In genomic region chr16:19245326-19245925, GRCh38 we compare ENCODE assay signal across 20 cellular contexts. TPM values are rescaled to one million over a fixed set of nuclear protein-coding genes. Genes with fewer than 3 reads are reported as not detected.
DNase-seq lines count a peak whose midpoint lies in the region; ATAC-seq and TF ChIP-seq lines count a peak whose summit lies in the region.
"Had no signal": no experiment of that assay in that cellular context is flagged by ENCODE, and none has a peak within 500 bp of the region (broad histone marks: within the 10 kb centered on the region; RNA-seq: fewer than 3 reads in every experiment).

No MANE protein-coding gene starts in this region.

- H4K20me1 ChIP-seq in smooth muscle cell (ENCODE audit: low read depth) = no peaks in the 10 kb centered on the region
- H4K20me1 ChIP-seq: BLaER1 treated with 17β-estradiol and CSF1 and Interleukin-3, amounts not matched to agents 10 nM and 100 nM had no signal

- H3K4me1 Mint-ChIP-seq in Caco-2 (ENCODE audit: low read depth, unreplicated experiment) (no peaks in the 10 kb centered on the region), glutamatergic neuron (ENCODE audit: low read depth, unreplicated experiment) (no peaks in the 10 kb centered on the region)

- H3K9me3 Mint-ChIP-seq in Caco-2 (ENCODE audit: unreplicated experiment) = no peaks in the 10 kb centered on the region
- H3K9me3 Mint-ChIP-seq in glutamatergic neuron (ENCODE audit: unreplicated experiment) = peaks cover 2% of the 10 kb centered on the region
- peaks cover 0 to 9% of the 10 kb centered on the region in 2 donors for H3K9me3 Mint-ChIP-seq in activated naive CD4-positive, alpha-beta T cell treated with anti-CD3 and anti-CD28 coated beads, Interleukin-2, amount 50 U/mL, for 72 hours

- H3K36me3 Mint-ChIP-seq in Caco-2 (ENCODE audit: insufficient read depth, unreplicated experiment) (no peaks in the 10 kb centered on the region), glutamatergic neuron (ENCODE audit: unreplicated experiment) (peaks cover 4% of the 10 kb centered on the region)
- no peaks in the 10 kb centered on the region for H3K36me3 Mint-ChIP-seq in activated naive CD4-positive, alpha-beta T cell treated with anti-CD3 and anti-CD28 coated beads, Interleukin-2, amount 50 U/mL, for 72 hours

- H3K27ac Mint-ChIP-seq in Caco-2 (ENCODE audit: unreplicated experiment) (no peak overlapping the region), glutamatergic neuron (ENCODE audit: unreplicated experiment) (no peak overlapping the region)
- no peak overlapping the region for H3K27ac Mint-ChIP-seq in activated naive CD4-positive, alpha-beta T cell treated with anti-CD3 and anti-CD28 coated beads, Interleukin-2, amount 50 U/mL, for 72 hours
- H3K27ac Mint-ChIP-seq: stimulated activated naive CD8-positive, alpha-beta T cell treated with anti-CD3 and anti-CD28 coated beads, Interleukin-15, Interleukin-2, amounts not matched to agents 100 ng/mL and 50 ng/mL, for 24 hours had no signal

- no TSS peak for BruUV-seq in Caco-2 (replicated peaks; lab: Mats Ljungman, UMichigan)

- TF ChIP-seq POLR2A in body of pancreas (IDR thresholded peaks at IDR 0.05) = no peak

- H3K9ac ChIP-seq in smooth muscle cell (ENCODE audit: low read depth) = no peak overlapping the region
- H3K9ac ChIP-seq: BLaER1 treated with 17β-estradiol and CSF1 and Interleukin-3, amounts not matched to agents 10 nM and 100 nM had no signal

- H3K27me3 ChIP-seq in Caco-2 (replicated peaks; ENCODE audit: control insufficient read depth, insufficient read depth, low read length) (no peaks in the 10 kb centered on the region), body of pancreas (no peaks in the 10 kb centered on the region), smooth muscle cell (ENCODE audit: low read depth) (no peaks in the 10 kb centered on the region)
- H3K27me3 ChIP-seq: BLaER1 treated with 17β-estradiol and CSF1 and Interleukin-3, amounts not matched to agents 10 nM and 100 nM had no signal

- no peak overlapping the region for H3K4me2 ChIP-seq in smooth muscle cell
- H3K4me2 ChIP-seq: A549; BLaER1 treated with 17β-estradiol and CSF1 and Interleukin-3, amounts not matched to agents 10 nM and 100 nM had no signal

- no peaks in the 10 kb centered on the region for H3K9me3 ChIP-seq in Caco-2
- H3K9me3 ChIP-seq in body of pancreas = no peaks in the 10 kb centered on the region
- H3K9me3 ChIP-seq in smooth muscle cell (replicated peaks; ENCODE audit: low read depth) = no peaks in the 10 kb centered on the region
- H3K9me3 ChIP-seq: A549 had no signal

- H3K4me3 ChIP-seq in Caco-2 (ENCODE audit: low read depth, low read length) (no peak overlapping the region), body of pancreas (no peak overlapping the region), smooth muscle cell (no peak overlapping the region)
- H3K4me3 ChIP-seq: A549; BLaER1 treated with 17β-estradiol and CSF1 and Interleukin-3, amounts not matched to agents 10 nM and 100 nM; SK-N-MC had no signal

- no peak for ATAC-seq in body of pancreas
- ATAC-seq in activated naive CD4-positive, alpha-beta T cell treated with anti-CD3 and anti-CD28 coated beads, Interleukin-2, amount 50 U/mL, for 72 hours = no peak
- no peak for ATAC-seq in HG03045 (IDR thresholded peaks at IDR 0.05; ENCODE audit: unreplicated experiment)
- ATAC-seq: A549 had no signal

- H3F3A ChIP-seq in smooth muscle cell (ENCODE audit: low read depth) = no peaks in the 10 kb centered on the region

- TF ChIP-seq CTCF in Caco-2 (IDR thresholded peaks at IDR 0.05; ENCODE audit: insufficient read depth in 1 of 2, low read depth in 1 of 2, low read length in 1 of 2, severe bottlenecking in 1 of 2, unreplicated experiment in 1 of 2) (no peak), body of pancreas (IDR thresholded peaks at IDR 0.05) (no peak), glutamatergic neuron (IDR thresholded peaks at IDR 0.05; ENCODE audit: partially characterized antibody, unreplicated experiment) (no peak), smooth muscle cell (IDR thresholded peaks at IDR 0.05; ENCODE audit: borderline replicate concordance, insufficient read depth, poor library complexity, severe bottlenecking) (no peak)

- H3K36me3 ChIP-seq in Caco-2 (ENCODE audit: control insufficient read depth, insufficient read depth, low read length) (no peaks in the 10 kb centered on the region), body of pancreas (replicated peaks in 1 of 2; ENCODE audit: insufficient read depth in 1 of 2, low read depth in 2 of 2) (no peaks in the 10 kb centered on the region), smooth muscle cell (ENCODE audit: low read depth) (no peaks in the 10 kb centered on the region)

- H3K27me3 Mint-ChIP-seq in Caco-2 (ENCODE audit: insufficient read depth, unreplicated experiment) (no peaks in the 10 kb centered on the region), glutamatergic neuron (ENCODE audit: unreplicated experiment) (peaks cover 3% of the 10 kb centered on the region)

- H2AFZ ChIP-seq in smooth muscle cell (ENCODE audit: low read depth) = no peak overlapping the region

- DNase-seq in Caco-2 = peak; percentile 38 to 48
- DNase-seq in NCI-H1417 treated with DMSO at 0.1 percent for 48 hours (lab: John Stamatoyannopoulos, UW) = peak; percentile 76
- peak; percentile 86 for DNase-seq in NCI-H2196 treated with DMSO at 0.1 percent for 48 hours (lab: John Stamatoyannopoulos, UW; ENCODE audit: unreplicated experiment)
- DNase-seq in body of pancreas = peak in 3 of 4 donors; percentile 18 to 50 (median 36)
- no peak for DNase-seq in glutamatergic neuron
- DNase-seq in smooth muscle cell (lab: John Stamatoyannopoulos, UW; ENCODE audit: unreplicated experiment) = no peak
- DNase-seq in activated naive CD4-positive, alpha-beta T cell treated with anti-CD3 and anti-CD28 coated beads, Interleukin-2, amount 50 U/mL, for 72 hours (ENCODE audit: low spot score in 2 of 2) = no peak
- DNase-seq: activated CD4-positive, alpha-beta T cell treated with anti-CD3 and anti-CD28 coated beads for 48 hours; activated naive CD4-positive, alpha-beta T cell treated with Interleukin-2 at 50 U/mL for 16 hours; kidney glomerular epithelial cell; midbrain; retina had no signal

- H3K4me3 Mint-ChIP-seq in Caco-2 (ENCODE audit: unreplicated experiment) (no peak overlapping the region), glutamatergic neuron (ENCODE audit: unreplicated experiment) (no peak overlapping the region)
- H3K4me3 Mint-ChIP-seq: stimulated activated naive CD8-positive, alpha-beta T cell treated with anti-CD3 and anti-CD28 coated beads, Interleukin-15, Interleukin-2, amounts not matched to agents 100 ng/mL and 50 ng/mL, for 24 hours had no signal

- CTCF ChIA-PET in Caco-2 (lab: Charles Lee) = no interaction called here

- WGBS in body of pancreas, 2 donors = 51 to 67% methylated on average over 8 of the region's 8 CpGs
- WGBS in smooth muscle cell (ENCODE audit: low lambda C conversion rate) = 87% methylated on average over 8 of the region's 8 CpGs

- H3K4me1 ChIP-seq in Caco-2 (no peaks in the 10 kb centered on the region), body of pancreas (peaks cover 5% of the 10 kb centered on the region), smooth muscle cell (ENCODE audit: low read depth) (no peaks in the 10 kb centered on the region)
- H3K4me1 ChIP-seq: A549; BLaER1 treated with 17β-estradiol and CSF1 and Interleukin-3, amounts not matched to agents 10 nM and 100 nM had no signal

- H3K79me2 ChIP-seq in smooth muscle cell (ENCODE audit: low read depth) = no peaks in the 10 kb centered on the region

- no peak overlapping the region for H3K27ac ChIP-seq in body of pancreas
- H3K27ac ChIP-seq in smooth muscle cell (ENCODE audit: low read depth) = no peak overlapping the region
- H3K27ac ChIP-seq: A549; BLaER1 treated with 17β-estradiol and CSF1 and Interleukin-3, amounts not matched to agents 10 nM and 100 nM; SK-N-MC had no signal

- intact Hi-C loops in Caco-2 (cut with micrococcal nuclease; ENCODE audit: unreplicated experiment) = no loop called here
- intact Hi-C loops in body of pancreas (cut with DNase I) = no loop called here

- POLR2A ChIA-PET in Caco-2 (lab: Charles Lee) = interaction anchor here (0.5 kb wide), 1 partner anchor 158 kb away, joined by 4 read pairs; no protein-coding TSS in a partner anchor

RNA-seq across cellular contexts. Expression of gene CLEC19A, which starts 40.1 kb away (rescaled TPM):
- total RNA-seq in Caco-2 (2022) = not detected in 2 replicates
- not detected for total RNA-seq in body of pancreas
- total RNA-seq in glutamatergic neuron (ENCODE audit: unreplicated experiment) = not detected
- not detected in 2 replicates for total RNA-seq in smooth muscle cell
- not detected in 2 replicates for polyA plus RNA-seq in smooth muscle cell
- total RNA-seq in activated naive CD4-positive, alpha-beta T cell treated with anti-CD3 and anti-CD28 coated beads, Interleukin-2, amount 50 U/mL, for 72 hours = not detected
- total RNA-seq: astrocyte, M059J, urinary bladder had no signal
- polyA plus RNA-seq: urinary bladder had no signal

Comparison
In these comparisons a context has a peak if more than half of its experiments do, and no peak if none do; other contexts are left out.
1. DNase-seq: peak in Caco-2 (2 of 2), NCI-H1417 treated with DMSO at 0.1 percent for 48 hours (single experiment), NCI-H2196 treated with DMSO at 0.1 percent for 48 hours (single experiment) and body of pancreas (3 of 4); none in glutamatergic neuron (single experiment), smooth muscle cell (single experiment) and activated naive CD4-positive, alpha-beta T cell treated with anti-CD3 and anti-CD28 coated beads, Interleukin-2, amount 50 U/mL, for 72 hours (0 of 2).